Comparison of ENCODE assay signal across 26 cellular contexts in genomic region chr16:87310610-87311009, GRCh38. TPM values are rescaled to one million over a fixed set of nuclear protein-coding genes. Genes with fewer than 3 reads are reported as not detected.
DNase-seq lines count a peak whose midpoint lies in the region; ATAC-seq and TF ChIP-seq lines count a peak whose summit lies in the region.
"Had no signal": no experiment of that assay in that cellular context is flagged by ENCODE, and none has a peak within 500 bp of the region (broad histone marks: within the 10 kb centered on the region; RNA-seq: fewer than 3 reads in every experiment).

No MANE protein-coding gene starts in this region.

- H3K27me3 ChIP-seq in cardiac muscle cell (no peaks in the 10 kb centered on the region), H9 (ENCODE audit: insufficient read depth, low read length) (no peaks in the 10 kb centered on the region)
- H3K27me3 ChIP-seq: BLaER1 treated with 17β-estradiol and CSF1 and Interleukin-3, amounts not matched to agents 10 nM and 100 nM had no signal

- intact Hi-C loops in Right ventricle myocardium inferior (cut with DNase I) (loop anchor here (10.0 kb wide), 1 partner anchor 324 kb away; no protein-coding TSS in a partner anchor), sciatic nerve (cut with DNase I) (no loop called here)

- no peak overlapping the region for H3K4me3 Mint-ChIP-seq in H9
- H3K4me3 Mint-ChIP-seq in glutamatergic neuron (ENCODE audit: unreplicated experiment) = no peak overlapping the region
- H3K4me3 Mint-ChIP-seq: CD4-positive, alpha-beta memory T cell; HFFc6 had no signal

- H2AK5ac ChIP-seq in H9 (ENCODE audit: insufficient read length, low read length) = no peak overlapping the region

- H3K36me3 Mint-ChIP-seq in H9 (ENCODE audit: insufficient read depth in 1 of 3, low read depth in 3 of 3) (peaks cover 3 to 7% (median 4%) of the 10 kb centered on the region in 3 experiments; a peak in 4 of 7 replicates), glutamatergic neuron (ENCODE audit: unreplicated experiment) (peaks cover 4% of the 10 kb centered on the region)

- DNase-seq in cardiac muscle cell (ENCODE audit: low read depth in 1 of 2, low spot score in 1 of 2) = no peak
- DNase-seq in Right ventricle myocardium inferior (ENCODE audit: missing footprints) = no peak
- DNase-seq in H9 = peak; percentile 28
- DNase-seq in glutamatergic neuron = peak; percentile 9
- peak; percentile 19 for DNase-seq in retina
- DNase-seq in stimulated activated CD8-positive, alpha-beta memory T cell treated with anti-CD3 and anti-CD28 coated beads, Interleukin-4, amount 100 ng/mL, for 48 hours = no peak
- DNase-seq in sciatic nerve (ENCODE audit: low spot score) = no peak
- DNase-seq: AML-193; CD4-positive, alpha-beta memory T cell; COR-L47; DMS53; GM23248; H7; HFFc6; Kasumi-1; NCI-H1105 treated with DMSO at 0.1 percent for 48 hours; NCI-H146; NCI-H1930; NCI-H2107; NCI-H524 treated with DMSO at 0.1 percent for 48 hours; NCI-H774; PC-9; SHP77 had no signal

- H3K56ac ChIP-seq in H9 (ENCODE audit: insufficient read length, low read depth, low read length) = no peak overlapping the region

- H3K14ac ChIP-seq in H9 (ENCODE audit: insufficient read depth, low read length) = no peak overlapping the region; the same call in 1 of the 2 replicates

- H3K23me2 ChIP-seq in H9 (ENCODE audit: insufficient read length, low read depth, low read length, poor library complexity, severe bottlenecking) = no peaks in the 10 kb centered on the region

- no peak overlapping the region for H4K91ac ChIP-seq in H9 (ENCODE audit: insufficient read length, low read depth, low read length)

- no peak overlapping the region for H2BK120ac ChIP-seq in H9 (ENCODE audit: low read depth, low read length, poor library complexity, severe bottlenecking)

- peaks cover 4% of the 10 kb centered on the region for H3K4me1 ChIP-seq in cardiac muscle cell (ENCODE audit: low read depth)
- H3K4me1 ChIP-seq in H9 (ENCODE audit: insufficient read depth, low read length) = no peaks in the 10 kb centered on the region
- H3K4me1 ChIP-seq: A549 had no signal

- TF ChIP-seq CTCF in cardiac muscle cell (IDR thresholded peaks at IDR 0.05; ENCODE audit: low read depth, low read length) (no peak), H9 (conservative IDR thresholded peaks at IDR 0.05) (no peak), glutamatergic neuron (IDR thresholded peaks at IDR 0.05; ENCODE audit: partially characterized antibody, unreplicated experiment) (no peak)

- no peak overlapping the region for H3K4me2 ChIP-seq in H9 (ENCODE audit: insufficient read depth, insufficient read length, low read length)
- H3K4me2 ChIP-seq: A549, PC-9 had no signal

- no peak overlapping the region for H3T11ph ChIP-seq in H9 (ENCODE audit: low read length)

- no peak overlapping the region for H3K4me3 ChIP-seq in cardiac muscle cell
- H3K4me3 ChIP-seq: A549; BLaER1 treated with 17β-estradiol and CSF1 and Interleukin-3, amounts not matched to agents 10 nM and 100 nM; GM23248; PC-9 had no signal

- H3K36me3 ChIP-seq in cardiac muscle cell = no peaks in the 10 kb centered on the region

- no peak overlapping the region for H4K8ac ChIP-seq in H9 (replicated peaks; ENCODE audit: insufficient read length, low read depth, low read length)

- no peak overlapping the region for H3K9ac ChIP-seq in H9 (ENCODE audit: extremely low read depth, insufficient read length, low read length)
- H3K9ac ChIP-seq: BLaER1 treated with 17β-estradiol and CSF1 and Interleukin-3, amounts not matched to agents 10 nM and 100 nM; GM23248 had no signal

- H3K27ac Mint-ChIP-seq in H9 (peak overlapping the region in 2 of 3 experiments; percentile 63 to 64; a peak in 2 of 7 replicates), glutamatergic neuron (ENCODE audit: unreplicated experiment) (no peak overlapping the region)
- H3K27ac Mint-ChIP-seq: HFFc6 had no signal

- no peak overlapping the region for H2BK20ac ChIP-seq in H9 (ENCODE audit: low read depth, low read length, poor library complexity, severe bottlenecking)

- H3K4me1 Mint-ChIP-seq in H9 (peaks cover 9 to 11% of the 10 kb centered on the region in 2 experiments), glutamatergic neuron (ENCODE audit: low read depth, unreplicated experiment) (peaks cover 2% of the 10 kb centered on the region)
- H3K4me1 Mint-ChIP-seq: CD4-positive, alpha-beta memory T cell had no signal

- ATAC-seq in Right ventricle myocardium inferior = no peak
- ATAC-seq in sciatic nerve = no peak
- ATAC-seq: HepG2 had no signal

- H3K4ac ChIP-seq in H9 (ENCODE audit: low read depth, low read length) = no peak overlapping the region

- H3K27ac ChIP-seq in cardiac muscle cell = peak overlapping the region; percentile 60
- H3K27ac ChIP-seq in H9 (ENCODE audit: insufficient read length, low read depth, low read length) = no peak overlapping the region
- H3K27ac ChIP-seq: A549; BLaER1 treated with 17β-estradiol and CSF1 and Interleukin-3, amounts not matched to agents 10 nM and 100 nM; GM23248; PC-9 had no signal

- H4K20me1 ChIP-seq in H9 (ENCODE audit: control insufficient read depth, insufficient read depth, insufficient read length) = no peaks in the 10 kb centered on the region
- H4K20me1 ChIP-seq: BLaER1 treated with 17β-estradiol and CSF1 and Interleukin-3, amounts not matched to agents 10 nM and 100 nM had no signal

- no peak overlapping the region for H4K5ac ChIP-seq in H9 (ENCODE audit: insufficient read length, low read depth, low read length)

- no peaks in the 10 kb centered on the region for H3K79me1 ChIP-seq in H9 (ENCODE audit: insufficient read depth, low read depth, low read length, poor library complexity, severe bottlenecking)

- no peak overlapping the region for H2BK5ac ChIP-seq in H9 (ENCODE audit: insufficient read length, low read length)

- no CpG with 5 or more reads among the region's 7 CpGs for WGBS in H9 (ENCODE audit: extremely low coverage, insufficient read length, low lambda C conversion rate)

- H3K27me3 Mint-ChIP-seq in H9 (ENCODE audit: low read depth) (no peaks in the 10 kb centered on the region; the same call in 1 of the 2 replicates), glutamatergic neuron (ENCODE audit: unreplicated experiment) (peaks cover 3% of the 10 kb centered on the region)
- H3K27me3 Mint-ChIP-seq: CD4-positive, alpha-beta memory T cell had no signal

- H3K9me3 Mint-ChIP-seq in H9 = peaks cover 5 to 7% of the 10 kb centered on the region in 2 experiments; a peak in 4 of 5 replicates
- H3K9me3 Mint-ChIP-seq in glutamatergic neuron (ENCODE audit: unreplicated experiment) = no peaks in the 10 kb centered on the region

- no peak overlapping the region for H2BK12ac ChIP-seq in H9 (ENCODE audit: insufficient read length, low read depth, low read length)

- H3K23ac ChIP-seq in H9 (ENCODE audit: insufficient read length, low read depth, low read length) = no peak overlapping the region

- no peaks in the 10 kb centered on the region for H3K79me2 ChIP-seq in H9 (ENCODE audit: insufficient read depth, low read length)

- peak overlapping the region; percentile 32 for H3K18ac ChIP-seq in H9 (ENCODE audit: insufficient read length, low read depth, low read length)

- no peaks in the 10 kb centered on the region for H3K9me3 ChIP-seq in cardiac muscle cell (ENCODE audit: low read depth)
- H3K9me3 ChIP-seq in H9 (ENCODE audit: control insufficient read depth, low read depth, low read length) = no peaks in the 10 kb centered on the region

- no peak overlapping the region for H2BK15ac ChIP-seq in H9 (ENCODE audit: low read depth, low read length)

- H2AFZ ChIP-seq in H9 (ENCODE audit: low read length) = no peak overlapping the region
- H2AFZ ChIP-seq: GM23248, PC-9 had no signal

RNA-seq across cellular contexts. Expression of gene C16orf95, which starts 6.6 kb away (rescaled TPM):
- total RNA-seq in cardiac muscle cell = 6.1 and 8.6 TPM in 2 replicates
- polyA plus RNA-seq in cardiac muscle cell = 8.5 and 15.6 TPM in 2 replicates
- total RNA-seq in Right ventricle myocardium inferior = 4.2 TPM
- total RNA-seq in H9 (2021) = 4.5 and 5.6 TPM in 2 replicates
- total RNA-seq in glutamatergic neuron (ENCODE audit: unreplicated experiment) = 9.2 TPM
- 6.1 TPM for total RNA-seq in sciatic nerve

Comparison
In these comparisons a context has a peak if more than half of its experiments do, and no peak if none do; other contexts are left out.
1. DNase-seq: peak in H9 (single experiment), glutamatergic neuron (single experiment) and retina (single experiment); none in cardiac muscle cell (0 of 2), Right ventricle myocardium inferior (single experiment), stimulated activated CD8-positive, alpha-beta memory T cell treated with anti-CD3 and anti-CD28 coated beads, Interleukin-4, amount 100 ng/mL, for 48 hours (single experiment) and sciatic nerve (single experiment).